ENCODE assay signal across 1 cellular context in genomic region chr4:10983274-10983673, GRCh38.
TF ChIP-seq lines count a peak whose summit lies in the region.

No MANE protein-coding gene starts in this region.

TF ChIP-seq in WTC11, 78 proteins besides CTCF, POLR2A, EP300 and RAD21 (continued from another document):
- TF ChIP-seq ZBTB43 (CRISPR knock-in tag; IDR thresholded peaks at IDR 0.05) = no peak
- no peak for TF ChIP-seq SOX15 (CRISPR knock-in tag; IDR thresholded peaks at IDR 0.05)
- no peak for TF ChIP-seq ZNF416 (CRISPR knock-in tag; IDR thresholded peaks at IDR 0.05)
- no peak for TF ChIP-seq USF2 (CRISPR knock-in tag; IDR thresholded peaks at IDR 0.05)
- no peak for TF ChIP-seq ESRRA (CRISPR knock-in tag; IDR thresholded peaks at IDR 0.05; ENCODE audit: borderline replicate concordance)
- TF ChIP-seq GTF2I (CRISPR knock-in tag; conservative IDR thresholded peaks at IDR 0.05) = no peak
